In the genomic region with DNA sequence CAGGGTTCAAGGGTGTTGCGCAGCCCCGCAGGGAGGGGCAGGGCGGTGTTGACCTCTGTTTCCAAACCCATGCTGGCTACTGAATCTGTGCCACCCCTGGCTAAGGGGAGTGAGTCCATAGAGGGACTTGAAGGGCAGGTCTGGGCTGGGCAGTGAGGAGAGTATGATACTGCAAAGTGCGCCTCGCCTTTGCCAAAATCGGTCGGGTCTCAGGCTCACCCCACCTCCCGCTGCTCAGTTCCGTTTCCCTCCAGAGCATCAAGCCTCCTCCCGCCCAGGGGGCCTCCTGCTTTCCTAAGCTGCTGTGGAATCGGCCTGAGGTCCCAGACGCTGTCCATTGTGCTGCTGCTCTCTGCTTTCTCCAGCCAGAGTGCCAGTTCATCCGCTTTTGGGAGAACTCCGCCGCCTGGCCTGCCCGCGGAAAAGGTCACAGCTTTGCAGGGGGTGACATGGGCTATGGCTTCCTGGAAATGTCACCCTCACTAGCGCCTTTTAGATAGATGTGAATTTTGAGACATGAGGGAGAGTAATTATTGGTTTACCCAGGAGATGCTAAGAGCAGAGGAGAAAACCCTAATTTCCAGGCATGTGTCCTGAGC, we compare ENCODE assay signal across 8 cellular contexts.
DNase-seq lines count a peak whose midpoint lies in the region; ATAC-seq and TF ChIP-seq lines count a peak whose summit lies in the region.

No MANE protein-coding gene starts in this region.

- DNase-seq in activated CD4-positive, alpha-beta T cell treated with anti-CD3 and anti-CD28 coated beads, Interleukin-2, amount 10 ng/mL, durations not matched to agents 7 days and 5 days, result peak; percentile 19
- no peak for DNase-seq in activated CD4-positive, alpha-beta T cell treated with anti-CD3 and anti-CD28 coated beads for 1 hour
- DNase-seq in activated B cell treated with CpG ODN at 0.5 μM for 24 hours (no peak), fibroblast of the aortic adventitia (ENCODE audit: low read depth) (peak; percentile 46), neuronal stem cell (ENCODE audit: low spot score) (peak; percentile 3), NCI-H146 (lab: John Stamatoyannopoulos, UW) (no peak), GF-D8 (lab: John Stamatoyannopoulos, UW) (no peak)

- peaks cover 37% of the 10 kb centered on the region for H3K4me1 Mint-ChIP-seq in activated CD4-positive, alpha-beta T cell treated with anti-CD3 and anti-CD28 coated beads, Interleukin-2, amount 10 ng/mL, durations not matched to agents 7 days and 5 days
- peaks cover 34% of the 10 kb centered on the region for H3K4me1 Mint-ChIP-seq in activated B cell treated with CpG ODN at 0.5 μM for 24 hours

- TF ChIP-seq CTCF in activated B cell treated with CpG ODN at 0.5 μM for 24 hours (IDR thresholded peaks at IDR 0.05) (no peak), fibroblast of the aortic adventitia (IDR thresholded peaks at IDR 0.05; ENCODE audit: insufficient read depth, low read length) (no peak)

- H3K79me1 ChIP-seq in neuronal stem cell (ENCODE audit: low read depth, low read length), result peaks cover 12% of the 10 kb centered on the region

- H2BK12ac ChIP-seq in neuronal stem cell (ENCODE audit: low read length), result no peak overlapping the region

- H3K27me3 Mint-ChIP-seq in activated CD4-positive, alpha-beta T cell treated with anti-CD3 and anti-CD28 coated beads, Interleukin-2, amount 10 ng/mL, durations not matched to agents 7 days and 5 days, result no peaks in the 10 kb centered on the region
- H3K27me3 Mint-ChIP-seq in activated B cell treated with CpG ODN at 0.5 μM for 24 hours, result no peaks in the 10 kb centered on the region

- peak overlapping the region; percentile 92 for H3K4me3 Mint-ChIP-seq in activated CD4-positive, alpha-beta T cell treated with anti-CD3 and anti-CD28 coated beads, Interleukin-2, amount 10 ng/mL, durations not matched to agents 7 days and 5 days
- H3K4me3 Mint-ChIP-seq in activated B cell treated with CpG ODN at 0.5 μM for 24 hours, result peak overlapping the region; percentile 95

- intact Hi-C loops in activated B cell treated with CpG ODN at 0.5 μM for 24 hours (cut with micrococcal nuclease), result loop anchor here (2.0 to 5.0 kb wide), 3 partner anchors 1418 to 1923 kb away; a partner anchor contains a TSS

- no CpG with 5 or more reads among the region's 18 CpGs for WGBS in neuronal stem cell (ENCODE audit: extremely low coverage in 2 of 2, insufficient read length in 2 of 2, insufficient replicate concordance in 1 of 2), 2 donors

- H3K27ac ChIP-seq in neuronal stem cell (replicated peaks; ENCODE audit: low read length), result peak overlapping the region; percentile 3

- H3K9me3 ChIP-seq in neuronal stem cell (replicated peaks in 1 of 2; ENCODE audit: control insufficient read depth in 2 of 2, insufficient read depth in 1 of 2, low read depth in 1 of 2, low read length in 2 of 2), result peaks cover 0 to 3% of the 10 kb centered on the region in 2 donors

- peak overlapping the region; percentile 96 for H2AFZ ChIP-seq in neuronal stem cell (ENCODE audit: low read length)

- H3K4me2 ChIP-seq in neuronal stem cell (ENCODE audit: insufficient read depth, low read length, poor library complexity, severe bottlenecking), result peak overlapping the region; percentile 89

- CTCF ChIA-PET in activated CD4-positive, alpha-beta T cell treated with anti-CD3 and anti-CD28 coated beads, Interleukin-2, amount 10 ng/mL, durations not matched to agents 7 days and 5 days (lab: Charles Lee), result no interaction called here
- CTCF ChIA-PET in activated B cell treated with CpG ODN at 0.5 μM for 24 hours (lab: Charles Lee), result no interaction called here

- peak overlapping the region; percentile 90 for H3K18ac ChIP-seq in neuronal stem cell (ENCODE audit: low read length)

- no peak overlapping the region for H2BK120ac ChIP-seq in neuronal stem cell (ENCODE audit: low read depth, low read length)

- H2AK5ac ChIP-seq in neuronal stem cell (ENCODE audit: low read depth, low read length), result peak overlapping the region; percentile 94

- no peak overlapping the region for H4K91ac ChIP-seq in neuronal stem cell (ENCODE audit: low read depth, low read length, poor library complexity)

- peaks cover 26% of the 10 kb centered on the region for H3K36me3 Mint-ChIP-seq in activated CD4-positive, alpha-beta T cell treated with anti-CD3 and anti-CD28 coated beads, Interleukin-2, amount 10 ng/mL, durations not matched to agents 7 days and 5 days (ENCODE audit: low read depth)
- H3K36me3 Mint-ChIP-seq in activated B cell treated with CpG ODN at 0.5 μM for 24 hours (ENCODE audit: low read depth), result peaks cover 31% of the 10 kb centered on the region

- no peaks in the 10 kb centered on the region for H3K27me3 ChIP-seq in neuronal stem cell (ENCODE audit: control insufficient read depth in 3 of 3, insufficient read depth in 3 of 3, low read depth in 1 of 3, low read length in 3 of 3)

- H3K4ac ChIP-seq in neuronal stem cell (ENCODE audit: low read length), result no peak overlapping the region

- H3K4me3 ChIP-seq in fibroblast of the aortic adventitia (ENCODE audit: low read depth, low read length) (peak overlapping the region; percentile 99), neuronal stem cell (ENCODE audit: low read length in 2 of 2) (peak overlapping the region; percentile 67 to 94)

- H2BK15ac ChIP-seq in neuronal stem cell (ENCODE audit: low read length), result peak overlapping the region; percentile 15

- ATAC-seq in HG03432 (IDR thresholded peaks at IDR 0.05; ENCODE audit: unreplicated experiment) (peak; percentile 7), activated B cell treated with CpG ODN at 0.5 μM for 24 hours (ENCODE audit: low read depth) (no peak)

- no peaks in the 10 kb centered on the region for H3K9me3 Mint-ChIP-seq in activated CD4-positive, alpha-beta T cell treated with anti-CD3 and anti-CD28 coated beads, Interleukin-2, amount 10 ng/mL, durations not matched to agents 7 days and 5 days
- H3K9me3 Mint-ChIP-seq in activated B cell treated with CpG ODN at 0.5 μM for 24 hours, result no peaks in the 10 kb centered on the region

- peak overlapping the region; percentile 8 for H3K23ac ChIP-seq in neuronal stem cell (ENCODE audit: low read depth, low read length, poor library complexity)

- peak overlapping the region; percentile 47 for H3K14ac ChIP-seq in neuronal stem cell (ENCODE audit: low read length)

- peak overlapping the region; percentile 93 for H3K27ac Mint-ChIP-seq in activated CD4-positive, alpha-beta T cell treated with anti-CD3 and anti-CD28 coated beads, Interleukin-2, amount 10 ng/mL, durations not matched to agents 7 days and 5 days
- H3K27ac Mint-ChIP-seq in activated B cell treated with CpG ODN at 0.5 μM for 24 hours, result peak overlapping the region; percentile 93

- H3K4me1 ChIP-seq in neuronal stem cell (ENCODE audit: control insufficient read depth in 2 of 2, insufficient read depth in 1 of 2, low read depth in 1 of 2, low read length in 2 of 2), result peaks cover 4 to 8% of the 10 kb centered on the region in 2 donors

- POLR2A ChIA-PET in activated CD4-positive, alpha-beta T cell treated with anti-CD3 and anti-CD28 coated beads, Interleukin-2, amount 10 ng/mL, durations not matched to agents 7 days and 5 days (lab: Charles Lee), result no interaction called here
- POLR2A ChIA-PET in activated B cell treated with CpG ODN at 0.5 μM for 24 hours (lab: Charles Lee), result interaction anchor here (0.6 to 1.6 kb wide), 5 partner anchors 9 to 1811 kb away, joined by 3 to 13 read pairs (median 6); a partner anchor contains a TSS

- peak overlapping the region; percentile 86 for H4K8ac ChIP-seq in neuronal stem cell (ENCODE audit: low read depth, low read length)

- H3K9ac ChIP-seq in neuronal stem cell (ENCODE audit: low read depth, low read length, poor library complexity), result peak overlapping the region; percentile 96

- peak overlapping the region; percentile 33 for H2BK5ac ChIP-seq in neuronal stem cell (ENCODE audit: low read length)

- H3K36me3 ChIP-seq in neuronal stem cell (replicated peaks in 1 of 2; ENCODE audit: control insufficient read depth in 2 of 2, insufficient read depth in 2 of 2, low read length in 2 of 2), result peaks cover 2 to 13% of the 10 kb centered on the region in 2 donors

Comparison
In these comparisons a context has a peak if more than half of its experiments do, and no peak if none do; other contexts are left out.
1. DNase-seq: peak in activated CD4-positive, alpha-beta T cell treated with anti-CD3 and anti-CD28 coated beads, Interleukin-2, amount 10 ng/mL, durations not matched to agents 7 days and 5 days (single experiment), fibroblast of the aortic adventitia (single experiment) and neuronal stem cell (single experiment); none in activated CD4-positive, alpha-beta T cell treated with anti-CD3 and anti-CD28 coated beads for 1 hour (single experiment), activated B cell treated with CpG ODN at 0.5 μM for 24 hours (single experiment), NCI-H146 (single experiment) and GF-D8 (single experiment).